8 cellular contexts compared by ENCODE assay signal in the genomic region with DNA sequence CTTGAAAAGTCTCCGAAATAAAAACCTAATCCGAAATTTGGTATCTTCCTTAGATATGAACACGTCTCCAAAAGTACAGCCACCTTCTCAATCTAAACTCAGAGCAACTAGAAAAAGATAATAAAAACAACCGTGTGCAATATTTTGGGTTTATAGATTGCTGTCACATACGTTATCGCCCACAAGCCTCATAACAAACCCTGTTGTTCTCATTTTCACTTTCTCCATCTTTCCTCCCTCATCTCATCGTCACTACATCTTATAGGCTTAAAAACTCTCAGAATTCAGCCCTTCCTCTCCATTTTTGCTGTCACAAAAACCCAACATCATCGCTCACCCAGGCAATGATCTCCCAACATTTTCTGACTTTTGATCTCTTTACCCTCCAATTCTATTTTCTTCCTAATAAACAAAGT. TPM values are rescaled to one million over a fixed set of nuclear protein-coding genes. Genes with fewer than 3 reads are reported as not detected.
DNase-seq lines count a peak whose midpoint lies in the region; TF ChIP-seq lines count a peak whose summit lies in the region.

No MANE protein-coding gene starts in this region.

- H3K27me3 ChIP-seq in PC-9 (ENCODE audit: insufficient read depth, low read depth) (0 out of 2 replicates have a peak, but pooled peaks cover 5% of the 10 kb centered on the region), spleen (replicated peaks in 1 of 7) (peaks cover 0 to 14% (median 0%) of the 10 kb centered on the region in 7 donors)

- H3K4me3 ChIP-seq in PC-9 (peak overlapping the region; percentile 72), fibroblast of pulmonary artery (replicated peaks; ENCODE audit: low read depth, low read length) (peak overlapping the region; percentile 97), spleen (peak overlapping the region; percentile 85 to 100 (median 91))

- no peak for DNase-seq in activated naive CD4-positive, alpha-beta T cell treated with anti-CD3 and anti-CD28 coated beads for 36 hours
- DNase-seq in activated naive CD4-positive, alpha-beta T cell (lab: John Stamatoyannopoulos, UW) = no peak
- DNase-seq in PC-9 (no peak), fibroblast of pulmonary artery (ENCODE audit: low read depth) (no peak), spleen (no peak), Kasumi-1 (lab: John Stamatoyannopoulos, UW) (no peak)
- DNase-seq in activated CD8-positive, alpha-beta memory T cell treated with anti-CD3 and anti-CD28 coated beads, Interleukin-2, amount 50 U/mL, for 48 hours = no peak
- no peak for DNase-seq in activated CD4-positive, CD25-positive, alpha-beta regulatory T cell treated with anti-CD3 and anti-CD28 coated beads, Interleukin-2, amount 50 U/mL, for 72 hours

- H2AFZ ChIP-seq in PC-9 = peak overlapping the region; percentile 98

- H4K20me1 ChIP-seq in PC-9 (ENCODE audit: insufficient read depth) = no peaks in the 10 kb centered on the region

- peaks cover 20% of the 10 kb centered on the region for H3K79me2 ChIP-seq in PC-9 (ENCODE audit: low read depth)

- H3K27ac ChIP-seq in PC-9 = no peak overlapping the region
- H3K27ac ChIP-seq in spleen = peak overlapping the region; percentile 36 to 84 (median 80)

- CTCF ChIA-PET in activated naive CD4-positive, alpha-beta T cell treated with anti-CD3 and anti-CD28 coated beads for 36 hours (lab: Charles Lee) = interaction anchor here (1.0 kb wide), 1 partner anchor 8 kb away, joined by 3 read pairs; no protein-coding TSS in a partner anchor
- CTCF ChIA-PET in PC-9 (lab: Charles Lee) = no interaction called here

- intact Hi-C loops in activated naive CD4-positive, alpha-beta T cell treated with anti-CD3 and anti-CD28 coated beads for 36 hours (cut with micrococcal nuclease) = loop anchor here (1.0 to 5.0 kb wide), 7 partner anchors 11 to 866 kb away; partner anchors contain the start of genes CHIC2 and FIP1L1
- intact Hi-C loops in PC-9 (cut with micrococcal nuclease; ENCODE audit: unreplicated experiment) = loop anchor here (1.0 to 5.0 kb wide), 2 partner anchors 11 to 226 kb away; partner anchors contain the start of genes FIP1L1 and LNX1
- intact Hi-C loops in spleen (cut with DNase I; ENCODE audit: low total_unique reads) = no loop called here

- H3K9me2 ChIP-seq in PC-9 (ENCODE audit: insufficient read depth) = no peaks in the 10 kb centered on the region; the same call in 1 of the 2 replicates

- TF ChIP-seq POLR2A in spleen (IDR thresholded peaks at IDR 0.05) = no peak

- H3K4me1 ChIP-seq in PC-9 (replicated peaks; ENCODE audit: insufficient read depth) = peaks cover 18% of the 10 kb centered on the region; the same call in 1 of the 2 replicates
- peaks cover 35 to 55% (median 49%) of the 10 kb centered on the region in 6 donors for H3K4me1 ChIP-seq in spleen

- BruUV-seq in PC-9 (replicated peaks; lab: Mats Ljungman, UMichigan) = TSS peak; percentile 95

- H3K27ac Mint-ChIP-seq in activated naive CD4-positive, alpha-beta T cell treated with anti-CD3 and anti-CD28 coated beads for 36 hours = peak overlapping the region; percentile 96

- H3K4me2 ChIP-seq in PC-9 = peak overlapping the region; percentile 87

- H3F3A ChIP-seq in PC-9 (ENCODE audit: insufficient read depth, low read depth) = no peaks in the 10 kb centered on the region

- peak overlapping the region; percentile 96 for H3K4me3 Mint-ChIP-seq in activated naive CD4-positive, alpha-beta T cell treated with anti-CD3 and anti-CD28 coated beads for 36 hours

- no peaks in the 10 kb centered on the region for H3K9me3 Mint-ChIP-seq in activated naive CD4-positive, alpha-beta T cell treated with anti-CD3 and anti-CD28 coated beads for 36 hours

- H3K9me3 ChIP-seq in PC-9 (ENCODE audit: insufficient read depth, low read depth) (no peaks in the 10 kb centered on the region), spleen (no peaks in the 10 kb centered on the region)

- H3K27me3 Mint-ChIP-seq in activated naive CD4-positive, alpha-beta T cell treated with anti-CD3 and anti-CD28 coated beads for 36 hours (ENCODE audit: low read depth) = peaks cover 3% of the 10 kb centered on the region

- H3K36me3 ChIP-seq in PC-9 (ENCODE audit: low read depth) = no peaks in the 10 kb centered on the region
- no peaks in the 10 kb centered on the region for H3K36me3 ChIP-seq in spleen

- peaks cover 32% of the 10 kb centered on the region for H3K4me1 Mint-ChIP-seq in activated naive CD4-positive, alpha-beta T cell treated with anti-CD3 and anti-CD28 coated beads for 36 hours (ENCODE audit: low read depth)

- POLR2A ChIA-PET in PC-9 (lab: Charles Lee; ENCODE audit: unreplicated experiment) = interaction anchor here (0.6 to 0.7 kb wide), 2 partner anchors 8 to 12 kb away, joined by 3 to 6 read pairs; no protein-coding TSS in a partner anchor

- TF ChIP-seq CTCF in PC-9 (conservative IDR thresholded peaks at IDR 0.05) = no peak
- no peak for TF ChIP-seq CTCF in fibroblast of pulmonary artery (IDR thresholded peaks at IDR 0.05; ENCODE audit: low read length, missing control alignments)
- no peak for TF ChIP-seq CTCF in spleen (IDR thresholded peaks at IDR 0.05 in 8 of 11, conservative IDR thresholded peaks at IDR 0.05 in 3 of 11)

- WGBS in spleen, 5 donors = 8 to 12% (median 10%) methylated on average over 8 of the region's 8 CpGs

- H3K36me3 Mint-ChIP-seq in activated naive CD4-positive, alpha-beta T cell treated with anti-CD3 and anti-CD28 coated beads for 36 hours (ENCODE audit: low read depth) = peaks cover 6% of the 10 kb centered on the region

RNA-seq across cellular contexts. Expression of gene SCFD2, which starts 0.4 kb away (rescaled TPM):
- total RNA-seq in activated naive CD4-positive, alpha-beta T cell treated with anti-CD3 and anti-CD28 coated beads for 36 hours = 10 to 100 TPM; 14.3 to 15.1 TPM
- 7.0 and 8.1 TPM in 2 replicates for total RNA-seq in PC-9 (2021)
- total RNA-seq in spleen = 10 to 100 TPM; 20.4 to 42.1 (median 23.0) TPM
- polyA plus RNA-seq in spleen = 1 to 10 TPM; 3.6 to 6.1 (median 4.8) TPM

RNA-seq across cellular contexts. Expression of gene FIP1L1, which starts 11.1 kb away (rescaled TPM):
- total RNA-seq in activated naive CD4-positive, alpha-beta T cell treated with anti-CD3 and anti-CD28 coated beads for 36 hours = 10 to 100 TPM; 49.9 to 55.4 TPM
- total RNA-seq in PC-9 (2021) (44.8 and 65.6 TPM in 2 replicates), spleen (10 to 100 TPM; 54.1 to 87.0 (median 70.3) TPM)
- polyA plus RNA-seq in spleen = 10 to 100 TPM; 32.4 to 35.2 (median 32.8) TPM
